Comparison of ENCODE assay signal across 31 cellular contexts in the genomic region with DNA sequence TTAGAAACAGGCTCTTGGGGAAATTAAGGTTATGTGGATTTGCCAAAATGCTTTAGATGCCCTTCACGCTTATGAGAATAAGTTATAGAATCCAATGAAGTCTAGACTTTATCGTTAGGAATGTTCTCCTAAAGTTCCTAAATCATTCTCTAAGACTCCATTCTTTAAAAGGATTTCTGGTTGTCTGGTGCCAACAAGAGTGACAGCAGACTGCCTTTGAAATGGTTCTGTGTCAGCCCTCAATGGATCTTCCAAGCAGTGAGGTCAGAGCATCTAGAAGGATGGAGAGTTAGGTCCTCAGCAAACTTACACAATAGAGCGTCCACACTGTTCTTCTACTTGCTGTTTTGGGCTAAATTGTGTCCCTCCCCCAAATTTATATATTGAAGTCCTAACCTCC.
DNase-seq lines count a peak whose midpoint lies in the region; ATAC-seq and TF ChIP-seq lines count a peak whose summit lies in the region.
"Had no signal": no experiment of that assay in that cellular context is flagged by ENCODE, and none has a peak within 500 bp of the region (broad histone marks: within the 10 kb centered on the region; RNA-seq: fewer than 3 reads in every experiment).

No MANE protein-coding gene starts in this region.

- H3K9me3 Mint-ChIP-seq in WTC11, result peaks cover 4% of the 10 kb centered on the region
- H3K9me3 Mint-ChIP-seq: CD4-positive, alpha-beta T cell; CD8-positive, alpha-beta T cell had no signal

- no peak overlapping the region for H3K4me3 ChIP-seq in HEK293 (ENCODE audit: low read depth, low read length)
- H3K4me3 ChIP-seq: A549; BLaER1; BLaER1 treated with 17β-estradiol and CSF1 and Interleukin-3, amounts not matched to agents 10 nM and 100 nM had no signal

- H3K36me3 Mint-ChIP-seq in WTC11, result no peaks in the 10 kb centered on the region
- H3K36me3 Mint-ChIP-seq: CD14-positive monocyte; CD4-positive, alpha-beta memory T cell; CD4-positive, CD25-positive, alpha-beta regulatory T cell; CD8-positive, alpha-beta T cell had no signal

- H3K4me3 Mint-ChIP-seq in WTC11, result no peak overlapping the region
- H3K4me3 Mint-ChIP-seq: B cell; CD14-positive monocyte; CD4-positive, alpha-beta memory T cell; CD4-positive, alpha-beta T cell; CD4-positive, CD25-positive, alpha-beta regulatory T cell; CD8-positive, alpha-beta memory T cell; CD8-positive, alpha-beta T cell had no signal

- no peaks in the 10 kb centered on the region for H3K27me3 Mint-ChIP-seq in WTC11 (ENCODE audit: low read depth)
- H3K27me3 Mint-ChIP-seq: B cell; CD4-positive, alpha-beta T cell had no signal

- H3K27ac ChIP-seq in HEK293 (ENCODE audit: extremely low read depth, low read depth, low read length), result no peak overlapping the region
- H3K27ac ChIP-seq: 22Rv1; A549; BLaER1; BLaER1 treated with 17β-estradiol and CSF1 and Interleukin-3, amounts not matched to agents 10 nM and 100 nM; C4-2B had no signal

- H3K9me3 ChIP-seq in HEK293 (ENCODE audit: control insufficient read depth, insufficient read depth, low read depth, low read length), result no peaks in the 10 kb centered on the region
- H3K9me3 ChIP-seq: BE2C, BLaER1, Caco-2 had no signal

- no peaks in the 10 kb centered on the region for H3K4me1 ChIP-seq in HEK293 (ENCODE audit: control insufficient read depth, insufficient read depth, low read length)
- H3K4me1 ChIP-seq: A549; BLaER1; BLaER1 treated with 17β-estradiol and CSF1 and Interleukin-3, amounts not matched to agents 10 nM and 100 nM; Caco-2 had no signal

- no peak for ATAC-seq in WTC11
- ATAC-seq: A549; CD8-positive, alpha-beta T cell had no signal

- DNase-seq in WTC11 (ENCODE audit: low spot score) (no peak), NCI-H1930 (lab: John Stamatoyannopoulos, UW) (no peak)
- DNase-seq in stimulated activated CD4-positive, alpha-beta T cell treated with anti-CD3 and anti-CD28 coated beads, Interleukin-4, amount 100 ng/mL, for 1 hour, result no peak
- DNase-seq: 8988T; ACHN; AML-193; BE2C; C1 segment of cervical spinal cord; Caco-2; Calu3; CD4-positive, alpha-beta memory T cell; CD4-positive, alpha-beta T cell; CD4-positive, CD25-positive, alpha-beta regulatory T cell; CD8-positive, alpha-beta memory T cell; CD8-positive, alpha-beta T cell; COR-L47; DMS 273 treated with DMSO at 0.1 percent for 48 hours; DMS153; DMS53; DMS79; DMS79 treated with DMSO at 0.1 percent for 48 hours; DND-41; EL had no signal

- no peaks in the 10 kb centered on the region for H3K4me1 Mint-ChIP-seq in WTC11
- H3K4me1 Mint-ChIP-seq: B cell; CD14-positive monocyte; CD4-positive, CD25-positive, alpha-beta regulatory T cell; CD8-positive, alpha-beta memory T cell had no signal

- TF ChIP-seq CTCF in HEK293 (tag by site-specific recombination; IDR thresholded peaks at IDR 0.05) (no peak), WTC11 (IDR thresholded peaks at IDR 0.05) (no peak)

- POLR2A ChIA-PET in HEK293 (lab: Yijun Ruan, JAX) (no interaction called here), WTC11 (lab: Charles Lee) (no interaction called here)

- H3K36me3 ChIP-seq in HEK293 (ENCODE audit: control insufficient read depth in 2 of 2, insufficient read depth in 1 of 2, low read length in 2 of 2), result no peaks in the 10 kb centered on the region
- H3K36me3 ChIP-seq: BE2C; BLaER1; BLaER1 treated with 17β-estradiol and CSF1 and Interleukin-3, amounts not matched to agents 10 nM and 100 nM had no signal

- CTCF ChIA-PET in HEK293 (lab: Yijun Ruan, JAX) (no interaction called here), WTC11 (lab: Charles Lee) (no interaction called here)

- H3K27ac Mint-ChIP-seq in WTC11, result no peak overlapping the region
- H3K27ac Mint-ChIP-seq: B cell; CD14-positive monocyte; CD4-positive, alpha-beta memory T cell; CD4-positive, alpha-beta T cell; CD4-positive, CD25-positive, alpha-beta regulatory T cell; CD8-positive, alpha-beta memory T cell; CD8-positive, alpha-beta T cell had no signal

TF ChIP-seq in HEK293, 187 proteins besides CTCF, POLR2A, EP300 and RAD21:
- TF ChIP-seq, protein P1, sequence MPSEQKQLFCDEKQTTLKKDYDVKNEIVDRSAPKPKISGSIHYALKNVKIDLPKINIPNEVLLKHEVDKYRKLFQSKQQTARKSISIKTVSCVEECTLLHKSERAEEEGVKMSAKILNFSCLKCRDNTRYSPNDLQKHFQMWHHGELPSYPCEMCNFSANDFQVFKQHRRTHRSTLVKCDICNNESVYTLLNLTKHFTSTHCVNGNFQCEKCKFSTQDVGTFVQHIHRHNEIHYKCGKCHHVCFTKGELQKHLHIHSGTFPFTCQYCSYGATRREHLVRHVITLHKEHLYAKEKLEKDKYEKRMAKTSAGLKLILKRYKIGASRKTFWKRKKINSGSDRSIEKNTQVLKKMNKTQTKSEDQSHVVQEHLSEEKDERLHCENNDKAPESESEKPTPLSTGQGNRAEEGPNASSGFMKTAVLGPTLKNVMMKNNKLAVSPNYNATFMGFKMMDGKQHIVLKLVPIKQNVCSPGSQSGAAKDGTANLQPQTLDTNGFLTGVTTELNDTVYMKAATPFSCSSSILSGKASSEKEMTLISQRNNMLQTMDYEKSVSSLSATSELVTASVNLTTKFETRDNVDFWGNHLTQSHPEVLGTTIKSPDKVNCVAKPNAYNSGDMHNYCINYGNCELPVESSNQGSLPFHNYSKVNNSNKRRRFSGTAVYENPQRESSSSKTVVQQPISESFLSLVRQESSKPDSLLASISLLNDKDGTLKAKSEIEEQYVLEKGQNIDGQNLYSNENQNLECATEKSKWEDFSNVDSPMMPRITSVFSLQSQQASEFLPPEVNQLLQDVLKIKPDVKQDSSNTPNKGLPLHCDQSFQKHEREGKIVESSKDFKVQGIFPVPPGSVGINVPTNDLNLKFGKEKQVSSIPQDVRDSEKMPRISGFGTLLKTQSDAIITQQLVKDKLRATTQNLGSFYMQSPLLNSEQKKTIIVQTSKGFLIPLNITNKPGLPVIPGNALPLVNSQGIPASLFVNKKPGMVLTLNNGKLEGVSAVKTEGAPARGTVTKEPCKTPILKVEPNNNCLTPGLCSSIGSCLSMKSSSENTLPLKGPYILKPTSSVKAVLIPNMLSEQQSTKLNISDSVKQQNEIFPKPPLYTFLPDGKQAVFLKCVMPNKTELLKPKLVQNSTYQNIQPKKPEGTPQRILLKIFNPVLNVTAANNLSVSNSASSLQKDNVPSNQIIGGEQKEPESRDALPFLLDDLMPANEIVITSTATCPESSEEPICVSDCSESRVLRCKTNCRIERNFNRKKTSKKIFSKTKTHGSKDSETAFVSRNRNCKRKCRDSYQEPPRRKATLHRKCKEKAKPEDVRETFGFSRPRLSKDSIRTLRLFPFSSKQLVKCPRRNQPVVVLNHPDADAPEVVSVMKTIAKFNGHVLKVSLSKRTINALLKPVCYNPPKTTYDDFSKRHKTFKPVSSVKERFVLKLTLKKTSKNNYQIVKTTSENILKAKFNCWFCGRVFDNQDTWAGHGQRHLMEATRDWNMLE (tag by site-specific recombination; conservative IDR thresholded peaks at IDR 0.05; ENCODE audit: low read depth), result no peak
- TF ChIP-seq SETDB1 (IDR thresholded peaks at IDR 0.05; ENCODE audit: insufficient read length, low read length), result peak; percentile 67
- TF ChIP-seq FEZF1 (tag by site-specific recombination; IDR thresholded peaks at IDR 0.05), result no peak
- TF ChIP-seq TRIM28 (IDR thresholded peaks at IDR 0.05; ENCODE audit: borderline replicate concordance, low read length), result peak; percentile 80; the same call in 1 of the 2 replicates
- TF ChIP-seq ZEB2 (tag by site-specific recombination; IDR thresholded peaks at IDR 0.05), result no peak
- no peak for TF ChIP-seq ZFP41 (tag by site-specific recombination; IDR thresholded peaks at IDR 0.05; ENCODE audit: borderline replicate concordance)

TF ChIP-seq in WTC11, 78 proteins besides CTCF, POLR2A, EP300 and RAD21 (continues in another document):
- TF ChIP-seq, protein P2, sequence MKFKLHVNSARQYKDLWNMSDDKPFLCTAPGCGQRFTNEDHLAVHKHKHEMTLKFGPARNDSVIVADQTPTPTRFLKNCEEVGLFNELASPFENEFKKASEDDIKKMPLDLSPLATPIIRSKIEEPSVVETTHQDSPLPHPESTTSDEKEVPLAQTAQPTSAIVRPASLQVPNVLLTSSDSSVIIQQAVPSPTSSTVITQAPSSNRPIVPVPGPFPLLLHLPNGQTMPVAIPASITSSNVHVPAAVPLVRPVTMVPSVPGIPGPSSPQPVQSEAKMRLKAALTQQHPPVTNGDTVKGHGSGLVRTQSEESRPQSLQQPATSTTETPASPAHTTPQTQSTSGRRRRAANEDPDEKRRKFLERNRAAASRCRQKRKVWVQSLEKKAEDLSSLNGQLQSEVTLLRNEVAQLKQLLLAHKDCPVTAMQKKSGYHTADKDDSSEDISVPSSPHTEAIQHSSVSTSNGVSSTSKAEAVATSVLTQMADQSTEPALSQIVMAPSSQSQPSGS (CRISPR knock-in tag; IDR thresholded peaks at IDR 0.05; ENCODE audit: borderline replicate concordance, low read depth), result no peak
- TF ChIP-seq, protein P3, sequence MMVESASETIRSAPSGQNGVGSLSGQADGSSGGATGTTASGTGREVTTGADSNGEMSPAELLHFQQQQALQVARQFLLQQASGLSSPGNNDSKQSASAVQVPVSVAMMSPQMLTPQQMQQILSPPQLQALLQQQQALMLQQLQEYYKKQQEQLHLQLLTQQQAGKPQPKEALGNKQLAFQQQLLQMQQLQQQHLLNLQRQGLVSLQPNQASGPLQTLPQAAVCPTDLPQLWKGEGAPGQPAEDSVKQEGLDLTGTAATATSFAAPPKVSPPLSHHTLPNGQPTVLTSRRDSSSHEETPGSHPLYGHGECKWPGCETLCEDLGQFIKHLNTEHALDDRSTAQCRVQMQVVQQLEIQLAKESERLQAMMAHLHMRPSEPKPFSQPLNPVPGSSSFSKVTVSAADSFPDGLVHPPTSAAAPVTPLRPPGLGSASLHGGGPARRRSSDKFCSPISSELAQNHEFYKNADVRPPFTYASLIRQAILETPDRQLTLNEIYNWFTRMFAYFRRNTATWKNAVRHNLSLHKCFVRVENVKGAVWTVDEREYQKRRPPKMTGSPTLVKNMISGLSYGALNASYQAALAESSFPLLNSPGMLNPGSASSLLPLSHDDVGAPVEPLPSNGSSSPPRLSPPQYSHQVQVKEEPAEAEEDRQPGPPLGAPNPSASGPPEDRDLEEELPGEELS (CRISPR knock-in tag; IDR thresholded peaks at IDR 0.05), result no peak
